ENCODE assay signal across 7 cellular contexts in the genomic region with DNA sequence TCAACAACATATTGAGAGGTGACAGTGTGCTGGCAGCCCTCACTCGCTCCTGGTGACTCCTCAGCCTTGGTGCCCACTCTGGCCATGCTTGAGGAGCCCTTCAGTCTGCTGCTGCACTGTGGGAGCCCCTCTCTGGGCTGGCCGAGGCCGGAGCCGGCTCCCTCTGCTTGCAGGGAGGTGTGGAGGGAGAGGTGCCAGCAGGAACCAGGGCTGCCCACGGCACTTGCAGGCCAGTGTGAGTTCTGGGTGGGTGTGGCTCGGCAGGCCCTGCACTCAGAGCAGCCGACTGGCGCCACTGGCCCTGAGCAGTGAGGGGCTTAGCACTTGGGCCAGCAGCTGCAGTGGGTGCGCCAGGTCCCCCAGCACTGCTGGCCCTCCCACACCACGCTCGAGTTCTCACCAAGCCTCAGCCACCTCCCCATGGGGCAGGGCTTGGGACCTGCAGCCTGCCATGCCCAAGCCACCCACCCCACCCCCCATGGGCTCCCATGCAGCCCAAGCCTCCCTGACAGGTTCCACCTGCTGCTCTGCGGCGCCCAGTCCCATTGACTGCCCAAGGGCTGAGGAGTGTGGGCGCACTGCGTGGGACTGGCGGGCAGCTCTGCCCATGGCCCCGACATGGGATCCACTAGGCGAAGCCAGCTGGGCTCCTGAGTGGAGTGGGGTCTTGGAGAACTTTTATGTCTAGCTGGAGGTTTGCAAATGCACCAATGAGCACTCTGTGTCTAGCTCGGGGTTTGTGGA.
"Had no signal": no experiment of that assay in that cellular context is flagged by ENCODE, and none has a peak within 500 bp of the region (broad histone marks: within the 10 kb centered on the region; RNA-seq: fewer than 3 reads in every experiment).

No MANE protein-coding gene starts in this region.

- DNase-seq: H9, HCEC 1CT, HFFc6, IMR-90 had no signal

- H3K4me3 ChIP-seq: GM23338, K562 had no signal

- H2AFZ ChIP-seq: GM23338 had no signal

- H3K27ac ChIP-seq: HL-60 had no signal

- ATAC-seq: GM23338, K562 had no signal

- H3K4me2 ChIP-seq: GM23338 had no signal
